ENCODE assay signal across 9 cellular contexts in the genomic region with DNA sequence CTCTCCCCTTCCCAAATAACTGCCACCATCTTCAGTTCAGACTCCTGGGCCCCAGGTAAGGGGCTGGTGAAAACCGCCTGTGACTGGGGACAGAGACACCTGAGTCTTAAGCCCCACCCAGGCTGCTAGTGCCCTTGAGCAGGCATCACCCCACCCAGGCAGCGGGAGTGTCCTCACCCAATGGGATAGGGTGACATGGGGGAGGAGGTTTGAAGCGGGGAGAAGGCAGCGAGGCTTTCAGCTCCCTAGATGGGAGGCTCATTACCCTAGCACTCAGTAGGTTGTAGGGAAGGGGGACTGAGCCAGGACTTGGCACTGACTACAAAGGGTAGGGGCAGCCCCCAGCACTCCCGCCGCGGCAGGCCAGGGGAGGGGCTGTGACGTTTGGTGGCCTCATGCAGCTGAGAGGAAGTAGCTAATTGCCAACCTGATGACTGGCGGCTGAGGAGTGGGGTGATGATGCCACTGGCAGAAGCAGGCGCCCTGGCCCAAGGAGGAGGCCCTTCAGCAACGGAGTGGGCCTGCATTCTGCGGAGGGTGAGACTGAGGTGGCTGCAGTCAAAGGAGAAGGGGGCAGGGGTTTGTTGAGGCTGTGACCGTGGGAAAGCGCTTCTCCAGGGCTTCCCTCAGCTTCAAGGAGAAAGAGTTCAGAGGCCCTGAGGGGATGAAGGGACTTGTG.
A peak's percentile ranks its signal among the peaks of the same experiment; 100 is the strongest.
DNase-seq lines count a peak whose midpoint lies in the region; ATAC-seq, FAIRE-seq and TF ChIP-seq lines count a peak whose summit lies in the region.
"Had no signal": no experiment of that assay in that cellular context is flagged by ENCODE, and none has a peak within 500 bp of the region (broad histone marks: within the 10 kb centered on the region; RNA-seq: fewer than 3 reads in every experiment).

No MANE protein-coding gene starts in this region.

- 54% methylated on average over 13 of the region's 14 CpGs for WGBS in HepG2 (ENCODE audit: low lambda C conversion rate)

- H3K4me3 ChIP-seq in SU-DHL-6 (ENCODE audit: insufficient read depth, low read length, poor library complexity, severe bottlenecking): peak overlapping the region; percentile 63
- H3K4me3 ChIP-seq in HepG2 (replicated peaks in 1 of 3; ENCODE audit: insufficient read depth in 1 of 3, low read depth in 2 of 3, low read length in 3 of 3): no peak overlapping the region; a peak in 1 of 6 replicates

- no peak for TF ChIP-seq EP300 in HepG2 (IDR thresholded peaks at IDR 0.05; ENCODE audit: low read depth in 2 of 2, low read length in 2 of 2)
- no peak for TF ChIP-seq EP300 in HepG2 (CRISPR knock-in tag; IDR thresholded peaks at IDR 0.05; ENCODE audit: borderline replicate concordance)

- ATAC-seq in HepG2 (peak; percentile 3; the same call in 2 of the 3 replicates), HG02981 (IDR thresholded peaks at IDR 0.05; ENCODE audit: unreplicated experiment) (no peak)

- peak overlapping the region; percentile 76 for H3K9ac ChIP-seq in SU-DHL-6 (ENCODE audit: low read length)
- H3K9ac ChIP-seq in HepG2 (ENCODE audit: insufficient read depth, low read depth, low read length): no peak overlapping the region

- no peaks in the 10 kb centered on the region for H3K9me3 ChIP-seq in SU-DHL-6 (ENCODE audit: insufficient read depth, low read length)
- H3K9me3 ChIP-seq in HepG2 (ENCODE audit: low read length): no peaks in the 10 kb centered on the region

- H3K27me3 ChIP-seq in SU-DHL-6 (ENCODE audit: low read length): no peaks in the 10 kb centered on the region
- H3K27me3 ChIP-seq in HepG2 (ENCODE audit: control insufficient read depth in 1 of 2, insufficient read depth in 2 of 2, low read length in 2 of 2): peaks cover 0 to 5% of the 10 kb centered on the region in 2 experiments; a peak in 1 of 5 replicates

- POLR2A ChIA-PET in HepG2 (lab: Yijun Ruan, JAX): interaction anchor here (0.9 kb wide), 1 partner anchor 10 kb away, joined by 3 read pairs; no protein-coding TSS in a partner anchor

- H3K4me1 ChIP-seq in HepG2 (ENCODE audit: insufficient read depth, low read length): peaks cover 83% of the 10 kb centered on the region

- intact Hi-C loops in HepG2 (cut with micrococcal nuclease; ENCODE audit: unreplicated experiment): loop anchor here (5.0 kb wide), 1 partner anchor 72 kb away; no protein-coding TSS in a partner anchor

- CTCF ChIA-PET in HepG2 (lab: Yijun Ruan, JAX; ENCODE audit: low intra/inter-chr PET ratio, low total read pairs): no interaction called here

- H3K27ac ChIP-seq in SU-DHL-6 (ENCODE audit: low read depth, low read length) (peak overlapping the region; percentile 90), HepG2 (ENCODE audit: extremely low read length, insufficient read depth, low read length) (no peak overlapping the region)

- H4K20me1 ChIP-seq in SU-DHL-6 (ENCODE audit: low read depth, low read length) (no peaks in the 10 kb centered on the region), HepG2 (ENCODE audit: insufficient read depth, low read length) (no peaks in the 10 kb centered on the region)

- H3K4me2 ChIP-seq in SU-DHL-6 (ENCODE audit: low read depth, low read length, poor library complexity, severe bottlenecking): peak overlapping the region; percentile 88
- peak overlapping the region; percentile 73 for H3K4me2 ChIP-seq in HepG2 (ENCODE audit: low read depth, low read length)

- H3K79me2 ChIP-seq in SU-DHL-6 (ENCODE audit: insufficient read depth, low read length) (no peaks in the 10 kb centered on the region; the same call in 1 of the 2 replicates), HepG2 (ENCODE audit: insufficient read depth, low read length) (no peaks in the 10 kb centered on the region)

- H3F3A ChIP-seq in SU-DHL-6 (ENCODE audit: insufficient read depth): peaks cover 29% of the 10 kb centered on the region

- H2AFZ ChIP-seq in SU-DHL-6 (ENCODE audit: low read depth, low read length, severe bottlenecking): peak overlapping the region; percentile 55
- H2AFZ ChIP-seq in HepG2 (ENCODE audit: low read length): no peak overlapping the region

- H3K9me2 ChIP-seq in SU-DHL-6 (replicated peaks; ENCODE audit: insufficient read depth, low read length): no peaks in the 10 kb centered on the region

- in situ Hi-C loops in HepG2 (cut with HindIII; ENCODE audit: extremely low pct_ligation_motif_present, low pct_unique_long_range_greater_than_20kb): no loop called here

- no peak for FAIRE-seq in HepG2 (lab: Jason Lieb, UNC)
- FAIRE-seq: A204.1 had no signal

- H3K36me3 ChIP-seq in SU-DHL-6 (ENCODE audit: low read length) (no peaks in the 10 kb centered on the region), HepG2 (replicated peaks in 1 of 2; ENCODE audit: control insufficient read depth in 1 of 2, insufficient read depth in 2 of 2, low read length in 2 of 2) (no peaks in the 10 kb centered on the region)

- peak; percentile 12 to 57 (median 14) for DNase-seq in NCI-H1417 (lab: John Stamatoyannopoulos, UW)
- no peak for DNase-seq in NCI-H1417 treated with DMSO at 0.1 percent for 48 hours (lab: John Stamatoyannopoulos, UW)
- DNase-seq in HT1080 (ENCODE audit: low read depth): peak; percentile 30
- no peak for DNase-seq in HepG2 (ENCODE audit: low spot score)
- no peak for DNase-seq in pons (ENCODE audit: low spot score)
- no peak for DNase-seq in DMS114 treated with DMSO at 0.1 percent for 48 hours (lab: John Stamatoyannopoulos, UW; ENCODE audit: unreplicated experiment)

- BruUV-seq in HepG2 (replicated peaks; lab: Mats Ljungman, UMichigan): no TSS peak

- no peak for TF ChIP-seq RAD21 in HepG2 (CRISPR knock-in tag; IDR thresholded peaks at IDR 0.05)

- TF ChIP-seq CTCF in SU-DHL-6 (IDR thresholded peaks at IDR 0.05; ENCODE audit: insufficient read depth, low read length, poor library complexity, severe bottlenecking) (no peak), HepG2 (CRISPR knock-in tag; IDR thresholded peaks at IDR 0.05) (no peak; the same call in 1 of the 2 replicates)

- no peak for TF ChIP-seq POLR2A in HepG2 (IDR thresholded peaks at IDR 0.05; ENCODE audit: insufficient read depth in 1 of 2, low read depth in 2 of 2, low read length in 2 of 2)

TF ChIP-seq in HepG2, 621 proteins besides CTCF, POLR2A, EP300 and RAD21 (continues in another document):
- 0 out of 2 replicates have a peak, but pooled peaks have one; percentile 11 for TF ChIP-seq ZBTB38 (CRISPR knock-in tag; IDR thresholded peaks at IDR 0.05)
- peak; percentile 15; the same call in 1 of the 2 replicates for TF ChIP-seq RFXAP (CRISPR knock-in tag; IDR thresholded peaks at IDR 0.05; ENCODE audit: borderline replicate concordance)
- TF ChIP-seq RBAK (CRISPR knock-in tag; IDR thresholded peaks at IDR 0.05): no peak
- TF ChIP-seq, protein P1, sequence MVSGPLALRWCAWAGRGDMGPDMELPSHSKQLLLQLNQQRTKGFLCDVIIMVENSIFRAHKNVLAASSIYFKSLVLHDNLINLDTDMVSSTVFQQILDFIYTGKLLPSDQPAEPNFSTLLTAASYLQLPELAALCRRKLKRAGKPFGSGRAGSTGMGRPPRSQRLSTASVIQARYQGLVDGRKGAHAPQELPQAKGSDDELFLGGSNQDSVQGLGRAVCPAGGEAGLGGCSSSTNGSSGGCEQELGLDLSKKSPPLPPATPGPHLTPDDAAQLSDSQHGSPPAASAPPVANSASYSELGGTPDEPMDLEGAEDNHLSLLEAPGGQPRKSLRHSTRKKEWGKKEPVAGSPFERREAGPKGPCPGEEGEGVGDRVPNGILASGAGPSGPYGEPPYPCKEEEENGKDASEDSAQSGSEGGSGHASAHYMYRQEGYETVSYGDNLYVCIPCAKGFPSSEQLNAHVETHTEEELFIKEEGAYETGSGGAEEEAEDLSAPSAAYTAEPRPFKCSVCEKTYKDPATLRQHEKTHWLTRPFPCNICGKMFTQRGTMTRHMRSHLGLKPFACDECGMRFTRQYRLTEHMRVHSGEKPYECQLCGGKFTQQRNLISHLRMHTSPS (CRISPR knock-in tag; IDR thresholded peaks at IDR 0.05; ENCODE audit: low read depth): no peak
- TF ChIP-seq SAP130 (CRISPR knock-in tag; IDR thresholded peaks at IDR 0.05; ENCODE audit: low read depth): 0 out of 2 replicates have a peak, but pooled peaks have one; percentile 9
- TF ChIP-seq ZNF501 (CRISPR knock-in tag; IDR thresholded peaks at IDR 0.05): peak; percentile 47; the same call in 1 of the 2 replicates
- TF ChIP-seq CREB1 (IDR thresholded peaks at IDR 0.05): 0 out of 2 replicates have a peak, but pooled peaks have one; percentile 47
- 0 out of 2 replicates have a peak, but pooled peaks have one; percentile 50 for TF ChIP-seq CREB1 (CRISPR knock-in tag; IDR thresholded peaks at IDR 0.05)
- TF ChIP-seq SALL2 (CRISPR knock-in tag; IDR thresholded peaks at IDR 0.05): no peak
- TF ChIP-seq CBFB (CRISPR knock-in tag; IDR thresholded peaks at IDR 0.05): no peak
- TF ChIP-seq MTF2 (CRISPR knock-in tag; IDR thresholded peaks at IDR 0.05; ENCODE audit: borderline replicate concordance): no peak
- peak; percentile 42; the same call in 1 of the 2 replicates for TF ChIP-seq ZNF556 (CRISPR knock-in tag; IDR thresholded peaks at IDR 0.05; ENCODE audit: borderline replicate concordance)
- TF ChIP-seq, protein P2, sequence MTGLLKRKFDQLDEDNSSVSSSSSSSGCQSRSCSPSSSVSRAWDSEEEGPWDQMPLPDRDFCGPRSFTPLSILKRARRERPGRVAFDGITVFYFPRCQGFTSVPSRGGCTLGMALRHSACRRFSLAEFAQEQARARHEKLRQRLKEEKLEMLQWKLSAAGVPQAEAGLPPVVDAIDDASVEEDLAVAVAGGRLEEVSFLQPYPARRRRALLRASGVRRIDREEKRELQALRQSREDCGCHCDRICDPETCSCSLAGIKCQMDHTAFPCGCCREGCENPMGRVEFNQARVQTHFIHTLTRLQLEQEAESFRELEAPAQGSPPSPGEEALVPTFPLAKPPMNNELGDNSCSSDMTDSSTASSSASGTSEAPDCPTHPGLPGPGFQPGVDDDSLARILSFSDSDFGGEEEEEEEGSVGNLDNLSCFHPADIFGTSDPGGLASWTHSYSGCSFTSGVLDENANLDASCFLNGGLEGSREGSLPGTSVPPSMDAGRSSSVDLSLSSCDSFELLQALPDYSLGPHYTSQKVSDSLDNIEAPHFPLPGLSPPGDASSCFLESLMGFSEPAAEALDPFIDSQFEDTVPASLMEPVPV (CRISPR knock-in tag; IDR thresholded peaks at IDR 0.05): peak; percentile 54; the same call in 1 of the 2 replicates
- 0 out of 2 replicates have a peak, but pooled peaks have one; percentile 73 for TF ChIP-seq ZNF619 (CRISPR knock-in tag; IDR thresholded peaks at IDR 0.05)
- no peak for TF ChIP-seq ZNF816 (CRISPR knock-in tag; IDR thresholded peaks at IDR 0.05; ENCODE audit: borderline replicate concordance)
- no peak for TF ChIP-seq GABPA (IDR thresholded peaks at IDR 0.05; ENCODE audit: low read depth, low read length)
- 0 out of 2 replicates have a peak, but pooled peaks have one; percentile 25 for TF ChIP-seq GABPA (CRISPR knock-in tag; IDR thresholded peaks at IDR 0.05; ENCODE audit: low read depth)

Comparison
In these comparisons a context has a peak if more than half of its experiments do, and no peak if none do; other contexts are left out.
1. DNase-seq: peak in NCI-H1417 (3 of 3) and HT1080 (single experiment); none in NCI-H1417 treated with DMSO at 0.1 percent for 48 hours (single experiment), HepG2 (single experiment), pons (single experiment) and DMS114 treated with DMSO at 0.1 percent for 48 hours (single experiment).